In genomic region chr10:131702521-131703356, GRCh38 we compare ENCODE assay signal across 1 cellular context.
TF ChIP-seq lines count a peak whose summit lies in the region.

No MANE protein-coding gene starts in this region.

TF ChIP-seq in GM23338, 12 proteins besides CTCF, POLR2A, EP300 and RAD21:
- TF ChIP-seq ZNF462 (CRISPR knock-in tag; IDR thresholded peaks at IDR 0.05) (no peak), ZNF331 (CRISPR knock-in tag; IDR thresholded peaks at IDR 0.05; ENCODE audit: low read depth) (no peak), NANOG (IDR thresholded peaks at IDR 0.05; ENCODE audit: borderline replicate concordance) (no peak), STAT1 (IDR thresholded peaks at IDR 0.05; ENCODE audit: unreplicated experiment) (no peak)
- TF ChIP-seq, protein P1, sequence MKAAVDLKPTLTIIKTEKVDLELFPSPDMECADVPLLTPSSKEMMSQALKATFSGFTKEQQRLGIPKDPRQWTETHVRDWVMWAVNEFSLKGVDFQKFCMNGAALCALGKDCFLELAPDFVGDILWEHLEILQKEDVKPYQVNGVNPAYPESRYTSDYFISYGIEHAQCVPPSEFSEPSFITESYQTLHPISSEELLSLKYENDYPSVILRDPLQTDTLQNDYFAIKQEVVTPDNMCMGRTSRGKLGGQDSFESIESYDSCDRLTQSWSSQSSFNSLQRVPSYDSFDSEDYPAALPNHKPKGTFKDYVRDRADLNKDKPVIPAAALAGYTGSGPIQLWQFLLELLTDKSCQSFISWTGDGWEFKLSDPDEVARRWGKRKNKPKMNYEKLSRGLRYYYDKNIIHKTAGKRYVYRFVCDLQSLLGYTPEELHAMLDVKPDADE (IDR thresholded peaks at IDR 0.05), result no peak
TF ChIP-seq in GM23338: peak in this region for 0.
